8 cellular contexts compared by ENCODE assay signal in genomic region chr9:96618209-96619108, GRCh38. TPM values are rescaled to one million over a fixed set of nuclear protein-coding genes. Genes with fewer than 3 reads are reported as not detected.
DNase-seq lines count a peak whose midpoint lies in the region; ATAC-seq and TF ChIP-seq lines count a peak whose summit lies in the region.

No MANE protein-coding gene starts in this region.

- H3K9ac ChIP-seq in mucosa of rectum (ENCODE audit: low read depth in 1 of 2, low read length in 2 of 2): peak overlapping the region in 1 of 2 donors; percentile 61

- 34% methylated on average over 15 of the region's 67 CpGs for WGBS in esophagus muscularis mucosa

- intact Hi-C loops in esophagus muscularis mucosa (cut with DNase I): loop anchor here (5.0 kb wide), 2 partner anchors 34 to 51 kb away; no protein-coding TSS in a partner anchor

- no peaks in the 10 kb centered on the region for H3K36me3 ChIP-seq in esophagus muscularis mucosa
- H3K36me3 ChIP-seq in mucosa of rectum (ENCODE audit: control insufficient read depth in 2 of 2, insufficient read depth in 2 of 2, low read length in 2 of 2): no peaks in the 10 kb centered on the region

- ATAC-seq in GM19452 (IDR thresholded peaks at IDR 0.05; ENCODE audit: unreplicated experiment) (no peak), GM19395 (IDR thresholded peaks at IDR 0.05; ENCODE audit: unreplicated experiment) (no peak)

- no peaks in the 10 kb centered on the region for H3K27me3 ChIP-seq in esophagus muscularis mucosa
- no peaks in the 10 kb centered on the region for H3K27me3 ChIP-seq in mucosa of rectum (ENCODE audit: control insufficient read depth in 2 of 2, insufficient read depth in 2 of 2, low read length in 2 of 2)

- TF ChIP-seq EP300 in esophagus muscularis mucosa (IDR thresholded peaks at IDR 0.05): no peak

- TF ChIP-seq CTCF in esophagus muscularis mucosa (IDR thresholded peaks at IDR 0.05): no peak

- H3K27ac ChIP-seq in esophagus muscularis mucosa (replicated peaks in 1 of 4) (peak overlapping the region; percentile 85 to 92 (median 88)), mucosa of rectum (ENCODE audit: low read depth in 2 of 2, low read length in 2 of 2) (peak overlapping the region in 1 of 2 donors; percentile 48)

- peak; percentile 65 for DNase-seq in Ammon's horn (ENCODE audit: low spot score)
- DNase-seq in HuH-7.5 (ENCODE audit: low spot score): peak; percentile 41
- peak; percentile 2 for DNase-seq in activated T-cell treated with anti-CD3 and anti-CD28 coated beads for 24 hours (ENCODE audit: low read depth)
- DNase-seq in esophagus muscularis mucosa (ENCODE audit: extremely low spot score): peak; percentile 91
- peak; percentile 44 for DNase-seq in superior temporal gyrus (ENCODE audit: extremely low spot score)

- H3K9me3 ChIP-seq in esophagus muscularis mucosa (no peaks in the 10 kb centered on the region), mucosa of rectum (ENCODE audit: control insufficient read depth in 2 of 2, low read length in 2 of 2) (no peaks in the 10 kb centered on the region)

- H3K4me3 ChIP-seq in esophagus muscularis mucosa (peak overlapping the region; percentile 89 to 93 (median 92)), mucosa of rectum (ENCODE audit: low read length in 2 of 2) (peak overlapping the region; percentile 60 to 62)

- H3K4me1 ChIP-seq in esophagus muscularis mucosa: peaks cover 0 to 29% (median 21%) of the 10 kb centered on the region in 4 donors
- peaks cover 0 to 4% of the 10 kb centered on the region in 2 donors for H3K4me1 ChIP-seq in mucosa of rectum (ENCODE audit: control insufficient read depth in 2 of 2, insufficient read depth in 2 of 2, low read length in 2 of 2)

- TF ChIP-seq POLR2A in esophagus muscularis mucosa (IDR thresholded peaks at IDR 0.05; ENCODE audit: low read depth): peak; percentile 17

RNA-seq across cellular contexts. Expression of gene CDC14B, which starts 1.2 kb away (rescaled TPM):
- 10 to 100 TPM; 22.0 to 39.7 (median 27.0) TPM for total RNA-seq in esophagus muscularis mucosa

RNA-seq across cellular contexts. Expression of gene PRXL2C, which starts 36.7 kb away (rescaled TPM):
- total RNA-seq in esophagus muscularis mucosa: 10 to 100 TPM; 20.3 to 33.3 (median 26.3) TPM

Comparison
In these comparisons a context has a peak if more than half of its experiments do, and no peak if none do; other contexts are left out.
1. DNase-seq: peak in every context shown above with its lines; median percentile 91 in esophagus muscularis mucosa; 65 in Ammon's horn; 44 in superior temporal gyrus; 41 in HuH-7.5; 2 in activated T-cell treated with anti-CD3 and anti-CD28 coated beads for 24 hours.